Comparison of ENCODE assay signal across 1 cellular context in the genomic region with DNA sequence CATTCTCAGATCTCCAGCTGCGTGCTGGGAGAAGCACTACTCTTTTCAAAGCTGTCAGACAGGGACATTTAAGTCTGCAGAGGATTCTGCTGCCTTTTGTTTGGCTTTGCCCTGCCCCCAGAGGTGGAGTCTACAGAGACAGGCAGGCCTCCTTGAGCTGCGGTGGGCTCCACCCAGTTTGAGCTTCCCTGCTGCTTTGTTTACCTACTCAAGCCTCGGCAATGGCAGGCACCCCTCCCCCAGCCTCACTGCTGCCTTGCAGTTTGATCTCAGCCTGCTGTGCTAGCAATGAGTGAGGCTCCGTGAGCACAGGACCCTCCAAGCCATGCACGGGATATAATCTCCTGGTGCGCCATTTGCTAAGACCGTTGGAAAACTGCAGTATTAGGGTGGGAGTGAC.
TF ChIP-seq lines count a peak whose summit lies in the region.
"Not testable (repeated sequence)": the region's sequence is repeated elsewhere in the genome, so short reads cannot be mapped to it uniquely, and the experiment has no call there.

No MANE protein-coding gene starts in this region.

TF ChIP-seq in HepG2, 621 proteins besides CTCF, POLR2A, EP300 and RAD21 (continued from another document):
- TF ChIP-seq, protein P1, sequence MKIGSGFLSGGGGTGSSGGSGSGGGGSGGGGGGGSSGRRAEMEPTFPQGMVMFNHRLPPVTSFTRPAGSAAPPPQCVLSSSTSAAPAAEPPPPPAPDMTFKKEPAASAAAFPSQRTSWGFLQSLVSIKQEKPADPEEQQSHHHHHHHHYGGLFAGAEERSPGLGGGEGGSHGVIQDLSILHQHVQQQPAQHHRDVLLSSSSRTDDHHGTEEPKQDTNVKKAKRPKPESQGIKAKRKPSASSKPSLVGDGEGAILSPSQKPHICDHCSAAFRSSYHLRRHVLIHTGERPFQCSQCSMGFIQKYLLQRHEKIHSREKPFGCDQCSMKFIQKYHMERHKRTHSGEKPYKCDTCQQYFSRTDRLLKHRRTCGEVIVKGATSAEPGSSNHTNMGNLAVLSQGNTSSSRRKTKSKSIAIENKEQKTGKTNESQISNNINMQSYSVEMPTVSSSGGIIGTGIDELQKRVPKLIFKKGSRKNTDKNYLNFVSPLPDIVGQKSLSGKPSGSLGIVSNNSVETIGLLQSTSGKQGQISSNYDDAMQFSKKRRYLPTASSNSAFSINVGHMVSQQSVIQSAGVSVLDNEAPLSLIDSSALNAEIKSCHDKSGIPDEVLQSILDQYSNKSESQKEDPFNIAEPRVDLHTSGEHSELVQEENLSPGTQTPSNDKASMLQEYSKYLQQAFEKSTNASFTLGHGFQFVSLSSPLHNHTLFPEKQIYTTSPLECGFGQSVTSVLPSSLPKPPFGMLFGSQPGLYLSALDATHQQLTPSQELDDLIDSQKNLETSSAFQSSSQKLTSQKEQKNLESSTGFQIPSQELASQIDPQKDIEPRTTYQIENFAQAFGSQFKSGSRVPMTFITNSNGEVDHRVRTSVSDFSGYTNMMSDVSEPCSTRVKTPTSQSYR (CRISPR knock-in tag; IDR thresholded peaks at IDR 0.05; ENCODE audit: borderline replicate concordance) = peak; percentile 91
- not testable (repeated sequence) for TF ChIP-seq FOXA1 (IDR thresholded peaks at IDR 0.05)
- TF ChIP-seq FOXA1 (CRISPR knock-in tag; IDR thresholded peaks at IDR 0.05) (peak; percentile 49; the same call in 1 of the 2 replicates), ZMYM4 (CRISPR knock-in tag; IDR thresholded peaks at IDR 0.05) (peak; percentile 56; the same call in 1 of the 2 replicates)
